ENCODE assay signal across 20 cellular contexts in the genomic region with DNA sequence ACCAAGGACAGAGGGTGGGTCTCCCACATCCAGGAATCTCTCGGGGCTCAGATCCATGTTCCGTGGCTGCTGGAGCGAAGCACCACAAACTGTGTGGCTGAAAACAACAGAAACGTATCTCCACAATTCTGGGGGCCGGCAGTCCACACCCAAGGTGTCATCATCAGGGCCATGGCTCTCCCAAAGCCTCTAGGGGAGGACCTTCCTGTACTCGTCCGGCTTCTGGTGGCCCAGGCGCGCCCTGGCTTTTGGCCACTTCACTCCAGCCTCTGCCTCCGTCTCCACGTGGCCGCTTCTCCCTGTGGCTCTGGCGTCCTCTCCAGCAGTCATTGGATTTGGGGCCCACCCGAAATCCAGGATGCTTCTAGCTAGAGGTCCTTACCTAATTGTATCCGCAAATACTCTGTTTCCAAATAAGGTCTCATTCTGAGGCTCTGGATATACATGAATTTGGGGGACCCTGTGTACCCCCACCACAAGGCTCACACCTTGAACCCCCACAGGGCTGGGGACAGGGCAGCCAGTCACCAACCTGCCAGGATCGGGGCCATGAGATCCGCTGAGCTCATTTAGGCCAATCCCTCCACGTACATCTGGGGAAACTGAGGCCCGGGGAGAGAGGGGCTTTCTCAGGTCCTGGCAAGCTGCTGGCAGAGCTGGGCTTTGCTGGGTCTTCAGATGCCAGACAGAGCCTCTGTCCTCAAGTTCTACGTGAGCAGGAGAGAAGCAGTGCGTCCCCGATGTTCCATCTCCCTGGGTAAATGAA.
DNase-seq lines count a peak whose midpoint lies in the region; ATAC-seq and TF ChIP-seq lines count a peak whose summit lies in the region.
"Had no signal": no experiment of that assay in that cellular context is flagged by ENCODE, and none has a peak within 500 bp of the region (broad histone marks: within the 10 kb centered on the region; RNA-seq: fewer than 3 reads in every experiment).

No MANE protein-coding gene starts in this region.

- TF ChIP-seq CTCF in VCaP (conservative IDR thresholded peaks at IDR 0.05) (no peak), lower lobe of right lung (IDR thresholded peaks at IDR 0.05) (no peak), upper lobe of right lung (IDR thresholded peaks at IDR 0.05) (no peak)

- H3K27me3 ChIP-seq in lower lobe of right lung (ENCODE audit: low read depth), result peaks cover 24% of the 10 kb centered on the region
- H3K27me3 ChIP-seq in upper lobe of right lung, result peaks cover 22% of the 10 kb centered on the region

- H3K4me3 ChIP-seq in lower lobe of right lung (no peak overlapping the region), upper lobe of right lung (no peak overlapping the region)
- H3K4me3 ChIP-seq: GM23338, HAP-1, PC-9 had no signal

- H3K36me3 ChIP-seq in lower lobe of right lung (no peaks in the 10 kb centered on the region), upper lobe of right lung (no peaks in the 10 kb centered on the region)
- H3K36me3 ChIP-seq: HAP-1 had no signal

- H3K27ac ChIP-seq in VCaP (peak overlapping the region; percentile 49), lower lobe of right lung (no peak overlapping the region), upper lobe of right lung (no peak overlapping the region), caudate nucleus (ENCODE audit: low read depth, low read length) (no peak overlapping the region)
- H3K27ac ChIP-seq: PC-9 had no signal

- intact Hi-C loops in Right ventricle myocardium superior (cut with DNase I), result no loop called here
- intact Hi-C loops in left cardiac atrium (cut with DNase I), result no loop called here
- intact Hi-C loops in lower lobe of right lung (cut with DNase I), result no loop called here
- intact Hi-C loops in upper lobe of right lung (cut with DNase I), result no loop called here

- DNase-seq in Right ventricle myocardium superior, result peak; percentile 27
- no peak for DNase-seq in left cardiac atrium
- DNase-seq in lower lobe of right lung, result peak; percentile 21
- peak; percentile 38 for DNase-seq in upper lobe of right lung
- DNase-seq in midbrain (lab: John Stamatoyannopoulos, UW), result no peak
- no peak for DNase-seq in caudate nucleus (lab: John Stamatoyannopoulos, UW)
- DNase-seq: 8988T, DMS53, GDM1, KG1, NCI-H1436 treated with DMSO at 0.1 percent for 48 hours, NCI-H1930, NCI-H748 treated with DMSO at 0.1 percent for 48 hours, PC-9, RPMI8226 had no signal

- no peaks in the 10 kb centered on the region for H3K9me3 ChIP-seq in lower lobe of right lung
- no peaks in the 10 kb centered on the region for H3K9me3 ChIP-seq in upper lobe of right lung
- H3K9me3 ChIP-seq: HAP-1 had no signal

- ATAC-seq in Right ventricle myocardium superior (ENCODE audit: poor library complexity), result no peak
- no peak for ATAC-seq in left cardiac atrium
- no peak for ATAC-seq in lower lobe of right lung
- ATAC-seq in upper lobe of right lung, result no peak
- ATAC-seq in HG03039 (IDR thresholded peaks at IDR 0.05; ENCODE audit: unreplicated experiment), result no peak
- ATAC-seq: GM23338, SK-N-SH treated with all-trans-retinoic acid at 6 μM for 48 hours had no signal

- no peaks in the 10 kb centered on the region for H3K4me1 ChIP-seq in lower lobe of right lung
- H3K4me1 ChIP-seq in upper lobe of right lung, result no peaks in the 10 kb centered on the region
- H3K4me1 ChIP-seq: HAP-1 had no signal

Comparison
In these comparisons a context has a peak if more than half of its experiments do, and no peak if none do; other contexts are left out.
1. DNase-seq: peak in Right ventricle myocardium superior (single experiment), lower lobe of right lung (single experiment) and upper lobe of right lung (single experiment); none in left cardiac atrium (single experiment), midbrain (single experiment) and caudate nucleus (0 of 61).